31 cellular contexts compared by ENCODE assay signal in the genomic region with DNA sequence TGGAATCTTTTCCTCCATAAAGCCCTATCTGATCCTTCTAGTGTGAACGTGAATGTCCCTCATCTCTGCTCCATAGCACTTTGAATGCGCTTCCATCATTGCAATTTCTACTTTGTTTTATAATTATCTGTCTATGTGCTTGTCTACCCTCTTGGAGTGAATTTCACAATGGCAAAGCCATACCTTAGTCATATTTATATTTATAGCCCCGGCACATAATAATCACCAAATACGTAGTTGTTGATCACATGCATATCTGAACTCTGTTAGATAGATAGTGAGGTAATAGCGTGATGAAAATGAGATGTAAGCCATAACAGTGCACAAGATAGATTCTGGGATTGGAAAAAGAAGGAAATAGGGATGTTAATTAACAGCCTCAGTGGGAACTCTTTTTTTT. TPM values are rescaled to one million over a fixed set of nuclear protein-coding genes. Genes with fewer than 3 reads are reported as not detected.
"Had no signal": no experiment of that assay in that cellular context is flagged by ENCODE, and none has a peak within 500 bp of the region (broad histone marks: within the 10 kb centered on the region; RNA-seq: fewer than 3 reads in every experiment).

No MANE protein-coding gene starts in this region.

- H3K4me3 ChIP-seq: ascending aorta, breast epithelium, cardiac muscle cell, coronary artery, dorsolateral prefrontal cortex, gastrocnemius medialis had no signal

- H3K27ac Mint-ChIP-seq: activated B cell treated with CpG ODN at 0.5 μM for 24 hours; activated CD8-positive, alpha-beta T cell treated with anti-CD3 and anti-CD28 coated beads for 36 hours; activated naive CD4-positive, alpha-beta T cell treated with anti-CD3 and anti-CD28 coated beads for 36 hours; activated naive CD4-positive, alpha-beta T cell treated with anti-CD3 and anti-CD28 coated beads, Interleukin-2, amount 50 U/mL, for 72 hours; activated naive CD8-positive, alpha-beta T cell treated with anti-CD3 and anti-CD28 coated beads, Interleukin-2, amount 10 ng/mL, durations not matched to agents 7 days and 5 days; activated T-helper 17 cell treated with anti-CD3 and anti-CD28 coated beads, Interleukin-2, amount 50 U/mL, for 72 hours; dendritic cell treated with granulocyte-macrophage colony-stimulating factor and Interleukin-4, amounts not matched to agents 40 ng/mL and 50 ng/mL, for 4 days; endodermal cell; T-cell; T-helper 17 cell; T-helper 2 cell treated with Interferon-gamma antibody and Interleukin-4, amounts not matched to agents 5 μg/mL and 100 μg/mL, for 36 hours had no signal

- H3K36me3 Mint-ChIP-seq: activated naive CD4-positive, alpha-beta T cell treated with anti-CD3 and anti-CD28 coated beads, Interleukin-2, amount 50 U/mL, for 72 hours; activated naive CD8-positive, alpha-beta T cell treated with anti-CD3 and anti-CD28 coated beads, Interleukin-2, amount 10 ng/mL, durations not matched to agents 7 days and 5 days; T-cell had no signal

- H3K27me3 Mint-ChIP-seq: dendritic cell treated with granulocyte-macrophage colony-stimulating factor and Interleukin-4, amounts not matched to agents 40 ng/mL and 50 ng/mL, for 4 days had no signal

- DNase-seq: activated B cell treated with CpG ODN at 0.5 μM for 24 hours; activated CD4-positive, alpha-beta T cell treated with anti-CD3 and anti-CD28 coated beads for 48 hours; activated CD4-positive, alpha-beta T cell treated with anti-CD3 and anti-CD28 coated beads, Interleukin-2, amount 50 U/mL, for 1 hour; activated CD4-positive, alpha-beta T cell treated with anti-CD3 and anti-CD28 coated beads, Interleukin-2, amount 50 U/mL, for 48 hours; activated CD8-positive, alpha-beta memory T cell treated with anti-CD3 and anti-CD28 coated beads for 24 hours; activated CD8-positive, alpha-beta T cell treated with anti-CD3 and anti-CD28 coated beads for 36 hours; activated effector memory CD4-positive, alpha-beta T cell treated with Interleukin-2 at 50 U/mL for 16 hours; activated naive CD4-positive, alpha-beta T cell treated with anti-CD3 and anti-CD28 coated beads for 36 hours; activated naive CD8-positive, alpha-beta T cell treated with anti-CD3 and anti-CD28 coated beads, Interleukin-2, amount 10 ng/mL, durations not matched to agents 7 days and 5 days; activated T-cell treated with anti-CD3 and anti-CD28 coated beads, Interleukin-2, amount 50 U/mL, for 4 hours; central memory CD4-positive, alpha-beta T cell; cerebellar nuclear complex; dorsolateral prefrontal cortex; effector memory CD4-positive, alpha-beta T cell; endodermal cell; foreskin keratinocyte; gastrocnemius medialis; glutamatergic neuron; SW 1271; T-cell; T-helper 17 cell; T1000; WERI-Rb-1 had no signal

- H3K4me1 ChIP-seq: breast epithelium had no signal

- H3K4me3 Mint-ChIP-seq: activated B cell treated with CpG ODN at 0.5 μM for 24 hours; activated CD8-positive, alpha-beta T cell treated with anti-CD3 and anti-CD28 coated beads for 36 hours; activated naive CD4-positive, alpha-beta T cell treated with anti-CD3 and anti-CD28 coated beads for 36 hours; activated naive CD8-positive, alpha-beta T cell treated with anti-CD3 and anti-CD28 coated beads, Interleukin-2, amount 10 ng/mL, durations not matched to agents 7 days and 5 days; activated T-cell treated with anti-CD3 and anti-CD28 coated beads, Interleukin-2, amount 50 U/mL, for 4 hours; activated T-helper 17 cell treated with anti-CD3 and anti-CD28 coated beads, Interleukin-2, amount 50 U/mL, for 72 hours; dendritic cell treated with granulocyte-macrophage colony-stimulating factor and Interleukin-4, amounts not matched to agents 40 ng/mL and 50 ng/mL, for 4 days; endodermal cell; T-cell; T-helper 17 cell; T-helper 2 cell treated with Interferon-gamma antibody and Interleukin-4, amounts not matched to agents 5 μg/mL and 100 μg/mL, for 36 hours had no signal

- H3K27ac ChIP-seq: ascending aorta, breast epithelium, cardiac muscle cell, coronary artery, dorsolateral prefrontal cortex, foreskin keratinocyte, gastrocnemius medialis, WERI-Rb-1 had no signal

- H3K27me3 ChIP-seq: ascending aorta, breast epithelium, cardiac muscle cell, foreskin keratinocyte, gastrocnemius medialis had no signal

- H3K36me3 ChIP-seq: breast epithelium, WERI-Rb-1 had no signal

- H3K4me1 Mint-ChIP-seq: activated B cell treated with CpG ODN at 0.5 μM for 24 hours; activated naive CD8-positive, alpha-beta T cell treated with anti-CD3 and anti-CD28 coated beads, Interleukin-2, amount 10 ng/mL, durations not matched to agents 7 days and 5 days; activated T-helper 17 cell treated with anti-CD3 and anti-CD28 coated beads, Interleukin-2, amount 50 U/mL, for 72 hours; T-cell; T-helper 17 cell had no signal

- H3K9me3 Mint-ChIP-seq: activated B cell treated with CpG ODN at 0.5 μM for 24 hours; activated CD8-positive, alpha-beta T cell treated with anti-CD3 and anti-CD28 coated beads for 36 hours; activated naive CD4-positive, alpha-beta T cell treated with anti-CD3 and anti-CD28 coated beads for 36 hours; activated naive CD4-positive, alpha-beta T cell treated with anti-CD3 and anti-CD28 coated beads, Interleukin-2, amount 50 U/mL, for 72 hours; activated naive CD8-positive, alpha-beta T cell treated with anti-CD3 and anti-CD28 coated beads, Interleukin-2, amount 10 ng/mL, durations not matched to agents 7 days and 5 days; activated T-cell treated with anti-CD3 and anti-CD28 coated beads, Interleukin-2, amount 50 U/mL, for 4 hours; activated T-helper 17 cell treated with anti-CD3 and anti-CD28 coated beads, Interleukin-2, amount 50 U/mL, for 72 hours; dendritic cell treated with granulocyte-macrophage colony-stimulating factor and Interleukin-4, amounts not matched to agents 40 ng/mL and 50 ng/mL, for 4 days; endodermal cell; T-cell; T-helper 2 cell treated with Interferon-gamma antibody and Interleukin-4, amounts not matched to agents 5 μg/mL and 100 μg/mL, for 36 hours had no signal

- H3K9me3 ChIP-seq: ascending aorta, breast epithelium, gastrocnemius medialis had no signal

RNA-seq across cellular contexts. Expression of gene MSRB3, which starts 55.2 kb away (rescaled TPM):
- total RNA-seq: activated B cell treated with CpG ODN at 0.5 μM for 24 hours; activated CD8-positive, alpha-beta T cell treated with anti-CD3 and anti-CD28 coated beads for 36 hours; activated naive CD4-positive, alpha-beta T cell treated with anti-CD3 and anti-CD28 coated beads for 36 hours; activated naive CD8-positive, alpha-beta T cell treated with anti-CD3 and anti-CD28 coated beads, Interleukin-2, amount 10 ng/mL, durations not matched to agents 7 days and 5 days; activated T-helper 17 cell treated with anti-CD3 and anti-CD28 coated beads, Interleukin-2, amount 50 U/mL, for 72 hours had no signal
